ENCODE assay signal across 1 cellular context in the genomic region with DNA sequence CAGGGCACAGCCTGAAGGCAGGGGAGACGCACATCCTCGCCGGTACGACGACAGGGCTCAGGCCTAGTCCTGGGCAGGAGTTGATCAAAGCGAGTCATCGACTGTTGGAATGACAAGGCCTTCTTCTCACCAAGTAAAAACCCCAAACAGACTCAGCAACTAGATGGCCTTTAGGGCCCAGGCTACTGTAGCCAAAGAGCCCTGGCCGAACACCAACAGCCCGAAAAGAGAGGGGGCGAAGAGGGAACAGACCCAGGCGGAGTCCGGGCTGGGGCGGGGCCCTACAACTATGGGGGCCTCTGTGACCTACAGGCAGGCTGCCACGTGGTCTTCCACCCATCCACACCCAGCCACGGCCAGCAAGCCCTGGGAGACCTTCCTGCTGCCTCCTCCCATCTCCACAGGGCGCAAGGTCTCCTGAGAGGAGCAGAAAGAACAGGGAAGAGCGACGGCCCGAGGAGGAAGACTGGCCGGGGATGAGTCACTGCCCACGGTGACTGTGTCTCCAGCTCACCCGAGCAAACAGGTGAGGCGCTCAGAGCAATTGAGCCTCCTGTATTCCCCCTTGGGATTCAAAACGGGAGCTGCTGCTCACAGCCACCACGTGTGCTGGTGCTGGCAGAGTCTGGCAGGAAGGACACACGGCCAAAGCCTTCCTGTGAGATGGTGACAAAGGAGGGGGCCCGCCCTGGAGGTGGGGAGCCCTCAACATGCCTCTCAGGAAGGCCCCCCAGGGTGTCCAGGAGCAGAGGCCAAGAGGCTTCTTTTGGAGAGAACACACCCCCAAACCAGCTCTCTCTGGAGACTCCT.
TF ChIP-seq lines count a peak whose summit lies in the region.

No MANE protein-coding gene starts in this region.

TF ChIP-seq in GM23338, 12 proteins besides CTCF, POLR2A, EP300 and RAD21 (continued from another document):
- TF ChIP-seq REST (IDR thresholded peaks at IDR 0.05; ENCODE audit: unreplicated experiment) (no peak), EZH2 (IDR thresholded peaks at IDR 0.05; ENCODE audit: low read depth, unreplicated experiment) (no peak), POLR2AphosphoS5 (IDR thresholded peaks at IDR 0.05; ENCODE audit: low read depth) (no peak), ZNF114 (CRISPR knock-in tag; IDR thresholded peaks at IDR 0.05) (no peak)
